ENCODE assay signal across 22 cellular contexts in the genomic region with DNA sequence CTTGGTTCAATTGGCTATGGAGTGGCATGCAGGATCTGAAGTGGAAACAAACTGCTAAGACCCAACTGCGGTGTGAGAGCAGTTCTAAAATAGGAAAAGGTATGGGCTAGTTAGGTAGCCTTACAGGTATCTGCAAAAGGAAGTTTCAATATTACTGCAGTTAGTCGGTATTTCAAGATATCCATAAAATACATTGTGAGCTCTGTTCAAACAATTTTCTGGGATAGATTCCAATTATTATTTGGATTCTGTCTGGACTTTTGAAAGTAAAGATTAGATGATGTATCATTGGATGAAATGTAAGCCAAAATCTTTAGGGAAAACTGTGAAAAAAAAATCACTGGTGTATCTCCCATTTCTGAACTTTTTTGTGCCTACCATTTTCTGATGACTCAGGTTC.
"Had no signal": no experiment of that assay in that cellular context is flagged by ENCODE, and none has a peak within 500 bp of the region (broad histone marks: within the 10 kb centered on the region; RNA-seq: fewer than 3 reads in every experiment).

No MANE protein-coding gene starts in this region.

- H3K36me3 ChIP-seq: esophagus squamous epithelium, gastrocnemius medialis, lower lobe of right lung, neutrophil, prostate gland, right atrium auricular region, thyroid gland had no signal

- H3K36me3 Mint-ChIP-seq: natural killer cell had no signal

- H3K27ac Mint-ChIP-seq: natural killer cell; stimulated activated naive CD8-positive, alpha-beta T cell treated with anti-CD3 and anti-CD28 coated beads, Interleukin-15, amount 100 ng/mL, for 72 hours had no signal

- H3K4me3 ChIP-seq: coronary artery, esophagus squamous epithelium, gastrocnemius medialis, lower lobe of right lung, prostate gland, right atrium auricular region, smooth muscle cell, thyroid gland had no signal

- H3K27ac ChIP-seq: coronary artery, esophagus squamous epithelium, gastrocnemius medialis, lower lobe of right lung, neutrophil, prostate gland, right atrium auricular region, thyroid gland had no signal

- H3K27me3 ChIP-seq: esophagus squamous epithelium, gastrocnemius medialis, neutrophil, right atrium auricular region, thyroid gland had no signal

- DNase-seq: effector memory CD4-positive, alpha-beta T cell; erythroblast; esophagus squamous epithelium; gastrocnemius medialis; head of caudate nucleus; left ventricle myocardium superior; lower lobe of right lung; natural killer cell; stimulated activated CD4-positive, alpha-beta T cell treated with anti-CD3 and anti-CD28 coated beads, Interleukin-12 subunit alpha, Interleukin-12 subunit beta, amount 100 ng/mL, for 4 hours; stimulated activated CD4-positive, alpha-beta T cell treated with anti-CD3 and anti-CD28 coated beads, Interleukin-1b, Interleukin-23, amount 100 ng/mL, for 48 hours; stimulated activated CD4-positive, alpha-beta T cell treated with anti-CD3 and anti-CD28 coated beads, Interleukin-4, amount 100 ng/mL, for 1 hour; stimulated activated CD8-positive, alpha-beta memory T cell treated with anti-CD3 and anti-CD28 coated beads, Interleukin-4, amount 100 ng/mL, for 48 hours; stimulated activated naive CD4-positive, alpha-beta T cell; stimulated activated naive CD8-positive, alpha-beta T cell treated with anti-CD3 and anti-CD28 coated beads, Interleukin-15, amount 100 ng/mL, for 72 hours; thyroid gland; trophoblast cell had no signal

- H3K4me1 Mint-ChIP-seq: natural killer cell; stimulated activated naive CD8-positive, alpha-beta T cell treated with anti-CD3 and anti-CD28 coated beads, Interleukin-15, amount 100 ng/mL, for 72 hours had no signal

- H3K27me3 Mint-ChIP-seq: stimulated activated naive CD8-positive, alpha-beta T cell treated with anti-CD3 and anti-CD28 coated beads, Interleukin-15, amount 100 ng/mL, for 72 hours had no signal

- H3K9me3 Mint-ChIP-seq: neural crest cell; stimulated activated naive CD8-positive, alpha-beta T cell treated with anti-CD3 and anti-CD28 coated beads, Interleukin-15, amount 100 ng/mL, for 72 hours had no signal

- H3K4me3 Mint-ChIP-seq: natural killer cell; neural crest cell; stimulated activated naive CD8-positive, alpha-beta T cell treated with anti-CD3 and anti-CD28 coated beads, Interleukin-15, amount 100 ng/mL, for 72 hours had no signal
